Comparison of ENCODE assay signal across 25 cellular contexts in genomic region chr5:873328-873727, GRCh38. TPM values are rescaled to one million over a fixed set of nuclear protein-coding genes. Genes with fewer than 3 reads are reported as not detected.
A peak's percentile ranks its signal among the peaks of the same experiment; 100 is the strongest.
DNase-seq lines count a peak whose midpoint lies in the region; ATAC-seq and TF ChIP-seq lines count a peak whose summit lies in the region.
"Had no signal": no experiment of that assay in that cellular context is flagged by ENCODE, and none has a peak within 500 bp of the region (broad histone marks: within the 10 kb centered on the region; RNA-seq: fewer than 3 reads in every experiment).

No MANE protein-coding gene starts in this region.

- no peaks in the 10 kb centered on the region for H3K27me3 ChIP-seq in NT2/D1 (ENCODE audit: insufficient read depth, insufficient read length)
- H3K27me3 ChIP-seq: suprapubic skin had no signal

- H3K36me3 Mint-ChIP-seq in endothelial cell (ENCODE audit: low read depth, unreplicated experiment) = peaks cover 66% of the 10 kb centered on the region

- peak; percentile 65 for DNase-seq in GM13977 (ENCODE audit: low spot score)
- no peak for DNase-seq in NT2/D1 (ENCODE audit: low read depth, low spot score)
- no peak for DNase-seq in endothelial cell (ENCODE audit: low spot score)
- DNase-seq in HK-2 (ENCODE audit: unreplicated experiment) = no peak
- no peak for DNase-seq in A172 (ENCODE audit: low spot score)
- no peak for DNase-seq in NCI-H524 (lab: John Stamatoyannopoulos, UW)
- DNase-seq: activated CD4-positive, CD25-positive, alpha-beta regulatory T cell; activated gamma-delta T cell; AML-193; amniotic stem cell; caudate nucleus; COR-L47; effector CD4-positive, alpha-beta T cell; EL; immature natural killer cell; naive thymus-derived CD4-positive, alpha-beta T cell; NCI-H1105; NCI-H2171; NCI-H774; stimulated activated CD4-positive, alpha-beta T cell treated with anti-CD3 and anti-CD28 coated beads, Interleukin-4, amount 100 ng/mL, for 1 hour had no signal

- H3K27ac Mint-ChIP-seq in endothelial cell (ENCODE audit: unreplicated experiment) = peak overlapping the region; percentile 19
- H3K27ac Mint-ChIP-seq: immature natural killer cell; naive thymus-derived CD4-positive, alpha-beta T cell had no signal

- no peaks in the 10 kb centered on the region for H3K4me1 ChIP-seq in NT2/D1 (ENCODE audit: insufficient read depth, insufficient read length)
- H3K4me1 ChIP-seq: suprapubic skin had no signal

- H3K4me3 Mint-ChIP-seq in endothelial cell (ENCODE audit: unreplicated experiment) = no peak overlapping the region
- H3K4me3 Mint-ChIP-seq: immature natural killer cell; naive thymus-derived CD4-positive, alpha-beta T cell had no signal

- H3K4me1 Mint-ChIP-seq in endothelial cell (ENCODE audit: unreplicated experiment) = peaks cover 5% of the 10 kb centered on the region

- peak overlapping the region; percentile 32 for H3K9ac ChIP-seq in NT2/D1 (ENCODE audit: insufficient read length, low read depth)
- H3K9ac ChIP-seq: KMS-11 had no signal

- no peak overlapping the region for H3K4me3 ChIP-seq in NT2/D1 (ENCODE audit: insufficient read length, low read depth)
- H3K4me3 ChIP-seq: skin epidermis, suprapubic skin had no signal

- ATAC-seq in GM21576 (IDR thresholded peaks at IDR 0.05; ENCODE audit: unreplicated experiment) = peak; percentile 72
- no peak for ATAC-seq in HG03039 (IDR thresholded peaks at IDR 0.05; ENCODE audit: unreplicated experiment)
- ATAC-seq: naive thymus-derived CD4-positive, alpha-beta T cell had no signal

- in situ Hi-C loops in GM13977 (cut with MboI; ENCODE audit: low pct_unique_long_range_greater_than_20kb, low sequenced_read_pairs, unreplicated experiment) = no loop called here

- H3K36me3 ChIP-seq in NT2/D1 (ENCODE audit: insufficient read depth, insufficient read length, low read length) = peaks cover 94% of the 10 kb centered on the region

- H3K9me3 Mint-ChIP-seq in endothelial cell (ENCODE audit: unreplicated experiment) = no peaks in the 10 kb centered on the region
- H3K9me3 Mint-ChIP-seq: immature natural killer cell; naive thymus-derived CD4-positive, alpha-beta T cell had no signal

- H3K27me3 Mint-ChIP-seq in endothelial cell (ENCODE audit: unreplicated experiment) = peaks cover 2% of the 10 kb centered on the region
- H3K27me3 Mint-ChIP-seq: naive thymus-derived CD4-positive, alpha-beta T cell had no signal

- H3K9me3 ChIP-seq in NT2/D1 (ENCODE audit: insufficient read depth, low read length) = no peaks in the 10 kb centered on the region
- H3K9me3 ChIP-seq: suprapubic skin had no signal

- TF ChIP-seq CTCF in GM13977 (IDR thresholded peaks at IDR 0.05; ENCODE audit: extremely low read depth, insufficient read depth, missing control alignments) (no peak), endothelial cell (IDR thresholded peaks at IDR 0.05; ENCODE audit: unreplicated experiment) (no peak)

RNA-seq across cellular contexts. Expression of gene BRD9, which starts 19.3 kb away (rescaled TPM):
- total RNA-seq in endothelial cell (ENCODE audit: unreplicated experiment) = 53.0 TPM
- total RNA-seq in A172 (2014; rRNA removed; shearing (Covaris generic)) = 29.9 and 38.8 TPM in 2 replicates

RNA-seq across cellular contexts. Expression of gene TRIP13, which starts 19.4 kb away (rescaled TPM):
- total RNA-seq in endothelial cell (ENCODE audit: unreplicated experiment) = 8.4 TPM
- 92.9 and 108 TPM in 2 replicates for total RNA-seq in A172 (2014; rRNA removed; shearing (Covaris generic))

RNA-seq across cellular contexts. Expression of gene ZDHHC11, which starts 22.5 kb away (rescaled TPM):
- total RNA-seq in endothelial cell (ENCODE audit: unreplicated experiment) = 14.3 TPM
- 1.0 and 4.3 TPM in 2 replicates for total RNA-seq in A172 (2014; rRNA removed; shearing (Covaris generic))
